Comparison of ENCODE assay signal across 9 cellular contexts in the genomic region with DNA sequence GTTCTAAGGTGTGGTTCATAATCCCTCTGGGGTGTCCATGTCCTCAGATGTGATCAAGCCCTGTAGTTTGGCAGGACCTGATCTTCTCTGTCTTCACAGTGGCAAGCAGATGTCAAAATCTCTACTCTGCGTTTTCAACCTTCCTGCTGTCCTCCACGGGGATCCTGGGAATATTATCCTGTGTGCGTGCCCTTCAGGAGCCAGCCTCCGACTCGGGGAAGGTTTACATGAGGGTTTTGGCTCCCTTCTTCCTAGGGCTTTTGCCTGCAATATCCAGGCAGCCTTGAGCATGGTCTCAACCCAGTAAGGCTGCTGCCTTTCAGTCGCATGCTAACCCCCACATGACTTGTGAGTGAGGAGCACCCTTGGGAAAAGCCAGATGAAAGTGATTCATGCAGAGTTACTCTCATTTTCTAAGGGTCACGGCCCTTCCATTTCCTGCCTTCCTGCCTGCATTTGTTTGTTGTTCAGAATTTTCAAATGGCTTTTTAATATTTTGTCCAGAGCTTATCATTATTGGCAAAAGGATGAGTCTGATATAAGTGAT.
A peak's percentile ranks its signal among the peaks of the same experiment; 100 is the strongest.
DNase-seq lines count a peak whose midpoint lies in the region; ATAC-seq lines count a peak whose summit lies in the region.
"Had no signal": no experiment of that assay in that cellular context is flagged by ENCODE, and none has a peak within 500 bp of the region (broad histone marks: within the 10 kb centered on the region; RNA-seq: fewer than 3 reads in every experiment).

No MANE protein-coding gene starts in this region.

- no peak for ATAC-seq in GM18520 (IDR thresholded peaks at IDR 0.05; ENCODE audit: unreplicated experiment)
- ATAC-seq in HG03139 (IDR thresholded peaks at IDR 0.05; ENCODE audit: unreplicated experiment) = no peak

- DNase-seq in stimulated activated CD4-positive, alpha-beta T cell treated with anti-CD3 and anti-CD28 coated beads, Interleukin-15, amount 100 ng/mL, for 24 hours = peak; percentile 50
- DNase-seq in stimulated activated CD4-positive, alpha-beta T cell treated with anti-CD3 and anti-CD28 coated beads, Interleukin-2, amount 100 ng/mL, for 48 hours = no peak
- peak; percentile 25 to 64 for DNase-seq in SW 1271 (lab: John Stamatoyannopoulos, UW)
- peak; percentile 96 for DNase-seq in fibroblast of peridontal ligament (ENCODE audit: extremely low read depth)
- peak; percentile 93 for DNase-seq in skeletal muscle cell (ENCODE audit: low read depth)
- DNase-seq in NCI-H524 treated with DMSO at 0.1 percent for 48 hours (lab: John Stamatoyannopoulos, UW) = no peak

- H3K4me3 ChIP-seq in skeletal muscle cell (ENCODE audit: low read depth, low read length) = no peak overlapping the region
- H3K4me3 ChIP-seq: cardiac muscle cell had no signal

Comparison
In these comparisons a context has a peak if more than half of its experiments do, and no peak if none do; other contexts are left out.
1. DNase-seq: peak in stimulated activated CD4-positive, alpha-beta T cell treated with anti-CD3 and anti-CD28 coated beads, Interleukin-15, amount 100 ng/mL, for 24 hours (single experiment), SW 1271 (2 of 2), fibroblast of peridontal ligament (single experiment) and skeletal muscle cell (single experiment); none in stimulated activated CD4-positive, alpha-beta T cell treated with anti-CD3 and anti-CD28 coated beads, Interleukin-2, amount 100 ng/mL, for 48 hours (0 of 2) and NCI-H524 treated with DMSO at 0.1 percent for 48 hours (single experiment).